1 cellular context compared by ENCODE assay signal in genomic region chr5:37769840-37770239, GRCh38.
TF ChIP-seq lines count a peak whose summit lies in the region.

No MANE protein-coding gene starts in this region.

TF ChIP-seq in HepG2, 621 proteins besides CTCF, POLR2A, EP300 and RAD21 (continued from another document and continues in another):
- TF ChIP-seq, protein P1, sequence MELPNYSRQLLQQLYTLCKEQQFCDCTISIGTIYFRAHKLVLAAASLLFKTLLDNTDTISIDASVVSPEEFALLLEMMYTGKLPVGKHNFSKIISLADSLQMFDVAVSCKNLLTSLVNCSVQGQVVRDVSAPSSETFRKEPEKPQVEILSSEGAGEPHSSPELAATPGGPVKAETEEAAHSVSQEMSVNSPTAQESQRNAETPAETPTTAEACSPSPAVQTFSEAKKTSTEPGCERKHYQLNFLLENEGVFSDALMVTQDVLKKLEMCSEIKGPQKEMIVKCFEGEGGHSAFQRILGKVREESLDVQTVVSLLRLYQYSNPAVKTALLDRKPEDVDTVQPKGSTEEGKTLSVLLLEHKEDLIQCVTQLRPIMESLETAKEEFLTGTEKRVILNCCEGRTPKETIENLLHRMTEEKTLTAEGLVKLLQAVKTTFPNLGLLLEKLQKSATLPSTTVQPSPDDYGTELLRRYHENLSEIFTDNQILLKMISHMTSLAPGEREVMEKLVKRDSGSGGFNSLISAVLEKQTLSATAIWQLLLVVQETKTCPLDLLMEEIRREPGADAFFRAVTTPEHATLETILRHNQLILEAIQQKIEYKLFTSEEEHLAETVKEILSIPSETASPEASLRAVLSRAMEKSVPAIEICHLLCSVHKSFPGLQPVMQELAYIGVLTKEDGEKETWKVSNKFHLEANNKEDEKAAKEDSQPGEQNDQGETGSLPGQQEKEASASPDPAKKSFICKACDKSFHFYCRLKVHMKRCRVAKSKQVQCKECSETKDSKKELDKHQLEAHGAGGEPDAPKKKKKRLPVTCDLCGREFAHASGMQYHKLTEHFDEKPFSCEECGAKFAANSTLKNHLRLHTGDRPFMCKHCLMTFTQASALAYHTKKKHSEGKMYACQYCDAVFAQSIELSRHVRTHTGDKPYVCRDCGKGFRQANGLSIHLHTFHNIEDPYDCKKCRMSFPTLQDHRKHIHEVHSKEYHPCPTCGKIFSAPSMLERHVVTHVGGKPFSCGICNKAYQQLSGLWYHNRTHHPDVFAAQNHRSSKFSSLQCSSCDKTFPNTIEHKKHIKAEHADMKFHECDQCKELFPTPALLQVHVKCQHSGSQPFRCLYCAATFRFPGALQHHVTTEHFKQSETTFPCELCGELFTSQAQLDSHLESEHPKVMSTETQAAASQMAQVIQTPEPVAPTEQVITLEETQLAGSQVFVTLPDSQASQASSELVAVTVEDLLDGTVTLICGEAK (IDR thresholded peaks at IDR 0.05): no peak
- TF ChIP-seq, protein P1 (CRISPR knock-in tag; IDR thresholded peaks at IDR 0.05): no peak
- TF ChIP-seq DMTF1 (CRISPR knock-in tag; IDR thresholded peaks at IDR 0.05): no peak
- peak; percentile 32; the same call in 1 of the 2 replicates for TF ChIP-seq NR2C2 (CRISPR knock-in tag; IDR thresholded peaks at IDR 0.05; ENCODE audit: borderline replicate concordance)
- TF ChIP-seq ZFP82 (CRISPR knock-in tag; IDR thresholded peaks at IDR 0.05; ENCODE audit: borderline replicate concordance): no peak
- TF ChIP-seq NR2F2 (IDR thresholded peaks at IDR 0.05; ENCODE audit: borderline replicate concordance, low read depth): no peak
- TF ChIP-seq POGZ (CRISPR knock-in tag; IDR thresholded peaks at IDR 0.05): peak; percentile 68
- peak; percentile 47; the same call in 1 of the 2 replicates for TF ChIP-seq SALL1 (CRISPR knock-in tag; IDR thresholded peaks at IDR 0.05)
- TF ChIP-seq RARA (CRISPR knock-in tag; IDR thresholded peaks at IDR 0.05): peak; percentile 54; the same call in 1 of the 2 replicates
- no peak for TF ChIP-seq SOX6 (IDR thresholded peaks at IDR 0.05)
- peak; percentile 46 for TF ChIP-seq SOX6 (CRISPR knock-in tag; IDR thresholded peaks at IDR 0.05)
- TF ChIP-seq AFF4 (CRISPR knock-in tag; IDR thresholded peaks at IDR 0.05): no peak
- peak; percentile 48; the same call in 1 of the 2 replicates for TF ChIP-seq AHDC1 (CRISPR knock-in tag; IDR thresholded peaks at IDR 0.05; ENCODE audit: borderline replicate concordance)
- TF ChIP-seq CEBPB (IDR thresholded peaks at IDR 0.05; ENCODE audit: borderline replicate concordance, low read depth, low read length): peak; percentile 79
- TF ChIP-seq RXRA (CRISPR knock-in tag; IDR thresholded peaks at IDR 0.05): peak; percentile 70; the same call in 1 of the 2 replicates
- TF ChIP-seq, protein P2, sequence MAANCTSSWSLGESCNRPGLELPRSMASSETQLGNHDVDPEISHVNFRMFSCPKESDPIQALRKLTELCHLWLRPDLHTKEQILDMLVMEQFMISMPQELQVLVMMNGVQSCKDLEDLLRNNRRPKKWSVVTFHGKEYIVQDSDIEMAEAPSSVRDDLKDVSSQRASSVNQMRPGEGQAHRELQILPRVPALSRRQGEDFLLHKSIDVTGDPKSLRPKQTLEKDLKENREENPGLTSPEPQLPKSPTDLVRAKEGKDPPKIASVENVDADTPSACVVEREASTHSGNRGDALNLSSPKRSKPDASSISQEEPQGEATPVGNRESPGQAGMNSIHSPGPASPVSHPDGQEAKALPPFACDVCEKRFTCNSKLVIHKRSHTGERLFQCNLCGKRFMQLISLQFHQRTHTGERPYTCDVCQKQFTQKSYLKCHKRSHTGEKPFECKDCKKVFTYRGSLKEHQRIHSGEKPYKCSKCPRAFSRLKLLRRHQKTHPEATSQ (CRISPR knock-in tag; IDR thresholded peaks at IDR 0.05; ENCODE audit: borderline replicate concordance): no peak
- no peak for TF ChIP-seq SCMH1 (CRISPR knock-in tag; IDR thresholded peaks at IDR 0.05; ENCODE audit: borderline replicate concordance)
- TF ChIP-seq, protein P3, sequence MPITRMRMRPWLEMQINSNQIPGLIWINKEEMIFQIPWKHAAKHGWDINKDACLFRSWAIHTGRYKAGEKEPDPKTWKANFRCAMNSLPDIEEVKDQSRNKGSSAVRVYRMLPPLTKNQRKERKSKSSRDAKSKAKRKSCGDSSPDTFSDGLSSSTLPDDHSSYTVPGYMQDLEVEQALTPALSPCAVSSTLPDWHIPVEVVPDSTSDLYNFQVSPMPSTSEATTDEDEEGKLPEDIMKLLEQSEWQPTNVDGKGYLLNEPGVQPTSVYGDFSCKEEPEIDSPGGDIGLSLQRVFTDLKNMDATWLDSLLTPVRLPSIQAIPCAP (CRISPR knock-in tag; IDR thresholded peaks at IDR 0.05; ENCODE audit: low read depth): no peak
- no peak for TF ChIP-seq SP140L (CRISPR knock-in tag; IDR thresholded peaks at IDR 0.05; ENCODE audit: borderline replicate concordance)
- peak; percentile 90 for TF ChIP-seq HNF4A (CRISPR knock-in tag; IDR thresholded peaks at IDR 0.05)
- TF ChIP-seq HCFC1 (IDR thresholded peaks at IDR 0.05; ENCODE audit: low read depth, low read length): no peak
- no peak for TF ChIP-seq ZNF343 (CRISPR knock-in tag; IDR thresholded peaks at IDR 0.05)
- no peak for TF ChIP-seq CENPX (CRISPR knock-in tag; IDR thresholded peaks at IDR 0.05)
- TF ChIP-seq, protein P4, sequence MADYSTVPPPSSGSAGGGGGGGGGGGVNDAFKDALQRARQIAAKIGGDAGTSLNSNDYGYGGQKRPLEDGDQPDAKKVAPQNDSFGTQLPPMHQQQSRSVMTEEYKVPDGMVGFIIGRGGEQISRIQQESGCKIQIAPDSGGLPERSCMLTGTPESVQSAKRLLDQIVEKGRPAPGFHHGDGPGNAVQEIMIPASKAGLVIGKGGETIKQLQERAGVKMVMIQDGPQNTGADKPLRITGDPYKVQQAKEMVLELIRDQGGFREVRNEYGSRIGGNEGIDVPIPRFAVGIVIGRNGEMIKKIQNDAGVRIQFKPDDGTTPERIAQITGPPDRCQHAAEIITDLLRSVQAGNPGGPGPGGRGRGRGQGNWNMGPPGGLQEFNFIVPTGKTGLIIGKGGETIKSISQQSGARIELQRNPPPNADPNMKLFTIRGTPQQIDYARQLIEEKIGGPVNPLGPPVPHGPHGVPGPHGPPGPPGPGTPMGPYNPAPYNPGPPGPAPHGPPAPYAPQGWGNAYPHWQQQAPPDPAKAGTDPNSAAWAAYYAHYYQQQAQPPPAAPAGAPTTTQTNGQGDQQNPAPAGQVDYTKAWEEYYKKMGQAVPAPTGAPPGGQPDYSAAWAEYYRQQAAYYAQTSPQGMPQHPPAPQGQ (CRISPR knock-in tag; IDR thresholded peaks at IDR 0.05; ENCODE audit: borderline replicate concordance): no peak
- TF ChIP-seq MXD4 (CRISPR knock-in tag; IDR thresholded peaks at IDR 0.05): no peak
- TF ChIP-seq RFXAP (CRISPR knock-in tag; IDR thresholded peaks at IDR 0.05; ENCODE audit: borderline replicate concordance): no peak
- no peak for TF ChIP-seq PRPF4 (IDR thresholded peaks at IDR 0.05; ENCODE audit: low read depth, low read length, poor library complexity, severe bottlenecking)
